ENCODE assay signal across 7 cellular contexts in genomic region chr13:47268270-47268669, GRCh38.
"Had no signal": no experiment of that assay in that cellular context is flagged by ENCODE, and none has a peak within 500 bp of the region (broad histone marks: within the 10 kb centered on the region; RNA-seq: fewer than 3 reads in every experiment).

No MANE protein-coding gene starts in this region.

- FAIRE-seq: G401.6, GM12891, GM12892, GM18507, GM19239 had no signal

- DNase-seq: GDM1, GF-D8 had no signal
